ENCODE assay signal across 15 cellular contexts in genomic region chr1:36170643-36171412, GRCh38. TPM values are rescaled to one million over a fixed set of nuclear protein-coding genes. Genes with fewer than 3 reads are reported as not detected.
DNase-seq lines count a peak whose midpoint lies in the region; ATAC-seq and TF ChIP-seq lines count a peak whose summit lies in the region.
"Had no signal": no experiment of that assay in that cellular context is flagged by ENCODE, and none has a peak within 500 bp of the region (broad histone marks: within the 10 kb centered on the region; RNA-seq: fewer than 3 reads in every experiment).

No MANE protein-coding gene starts in this region.

- peak overlapping the region; percentile 3 for H3K9ac ChIP-seq in adipocyte (ENCODE audit: low read length)

- TF ChIP-seq POLR2A in right lobe of liver (IDR thresholded peaks at IDR 0.05), result no peak

- H3K9me3 ChIP-seq in adipocyte (ENCODE audit: control insufficient read depth, low read length) (no peaks in the 10 kb centered on the region), left ventricle myocardium inferior (replicated peaks) (no peaks in the 10 kb centered on the region), right lobe of liver (no peaks in the 10 kb centered on the region)

- H3K27me3 Mint-ChIP-seq in T-helper 1 cell treated with Interleukin-12 subunit alpha and Interleukin-12 subunit beta and Interleukin-4 antibody, amounts not matched to agents 30 μg/mL and 1 μg/mL, for 36 hours (ENCODE audit: low read depth), result no peaks in the 10 kb centered on the region
- no peaks in the 10 kb centered on the region for H3K27me3 Mint-ChIP-seq in Calu3 (ENCODE audit: unreplicated experiment)

- H3K27me3 ChIP-seq in adipocyte (replicated peaks; ENCODE audit: control insufficient read depth, insufficient read depth, low read length) (no peaks in the 10 kb centered on the region), left ventricle myocardium inferior (ENCODE audit: low read depth) (no peaks in the 10 kb centered on the region), right lobe of liver (no peaks in the 10 kb centered on the region)

- H3K4me1 Mint-ChIP-seq in T-helper 1 cell treated with Interleukin-12 subunit alpha and Interleukin-12 subunit beta and Interleukin-4 antibody, amounts not matched to agents 30 μg/mL and 1 μg/mL, for 36 hours (ENCODE audit: low read depth), result peaks cover 16% of the 10 kb centered on the region
- H3K4me1 Mint-ChIP-seq in stimulated activated effector memory CD8-positive, alpha-beta T cell treated with anti-CD3 and anti-CD28 coated beads, Interleukin-12 subunit alpha, Interleukin-12 subunit beta, amount 100 ng/mL, for 72 hours, result peaks cover 30% of the 10 kb centered on the region
- peaks cover 7% of the 10 kb centered on the region for H3K4me1 Mint-ChIP-seq in Calu3 (ENCODE audit: low read depth, unreplicated experiment)

- H3K9me3 Mint-ChIP-seq in T-helper 1 cell treated with Interleukin-12 subunit alpha and Interleukin-12 subunit beta and Interleukin-4 antibody, amounts not matched to agents 30 μg/mL and 1 μg/mL, for 36 hours, result no peaks in the 10 kb centered on the region
- no peaks in the 10 kb centered on the region for H3K9me3 Mint-ChIP-seq in stimulated activated effector memory CD8-positive, alpha-beta T cell treated with anti-CD3 and anti-CD28 coated beads, Interleukin-12 subunit alpha, Interleukin-12 subunit beta, amount 100 ng/mL, for 72 hours
- no peaks in the 10 kb centered on the region for H3K9me3 Mint-ChIP-seq in Calu3 (ENCODE audit: low read depth, unreplicated experiment)

- peaks cover 44% of the 10 kb centered on the region for H3K36me3 Mint-ChIP-seq in T-helper 1 cell treated with Interleukin-12 subunit alpha and Interleukin-12 subunit beta and Interleukin-4 antibody, amounts not matched to agents 30 μg/mL and 1 μg/mL, for 36 hours (ENCODE audit: low read depth)
- peaks cover 91% of the 10 kb centered on the region for H3K36me3 Mint-ChIP-seq in stimulated activated effector memory CD8-positive, alpha-beta T cell treated with anti-CD3 and anti-CD28 coated beads, Interleukin-12 subunit alpha, Interleukin-12 subunit beta, amount 100 ng/mL, for 72 hours
- peaks cover 26% of the 10 kb centered on the region for H3K36me3 Mint-ChIP-seq in Calu3 (ENCODE audit: insufficient read depth, unreplicated experiment)

- no peak for ATAC-seq in stimulated activated effector memory CD8-positive, alpha-beta T cell treated with anti-CD3 and anti-CD28 coated beads, Interleukin-12 subunit alpha, Interleukin-12 subunit beta, amount 100 ng/mL, for 72 hours
- ATAC-seq in right lobe of liver, result no peak

- no peak for TF ChIP-seq CTCF in left ventricle myocardium inferior (IDR thresholded peaks at IDR 0.05; ENCODE audit: borderline replicate concordance)
- TF ChIP-seq CTCF in Calu3 (IDR thresholded peaks at IDR 0.05; ENCODE audit: unreplicated experiment), result no peak
- no peak for TF ChIP-seq CTCF in right lobe of liver (IDR thresholded peaks at IDR 0.05)

- intact Hi-C loops in left ventricle myocardium inferior (cut with micrococcal nuclease) (no loop called here), Calu3 (cut with micrococcal nuclease; ENCODE audit: unreplicated experiment) (no loop called here), right lobe of liver (cut with DNase I) (no loop called here)

- H3K4me1 ChIP-seq in adipocyte (ENCODE audit: control insufficient read depth, insufficient read depth, low read length) (peaks cover 28% of the 10 kb centered on the region), left ventricle myocardium inferior (peaks cover 100% of the 10 kb centered on the region), right lobe of liver (no peaks in the 10 kb centered on the region)

- CTCF ChIA-PET in Calu3 (lab: Charles Lee), result no interaction called here

- no peak overlapping the region for H3K4me3 Mint-ChIP-seq in T-helper 1 cell treated with Interleukin-12 subunit alpha and Interleukin-12 subunit beta and Interleukin-4 antibody, amounts not matched to agents 30 μg/mL and 1 μg/mL, for 36 hours
- no peak overlapping the region for H3K4me3 Mint-ChIP-seq in stimulated activated effector memory CD8-positive, alpha-beta T cell treated with anti-CD3 and anti-CD28 coated beads, Interleukin-12 subunit alpha, Interleukin-12 subunit beta, amount 100 ng/mL, for 72 hours
- H3K4me3 Mint-ChIP-seq in Calu3 (ENCODE audit: low read depth, unreplicated experiment), result no peak overlapping the region

- H3K27ac ChIP-seq in left ventricle myocardium inferior (replicated peaks) (peak overlapping the region; percentile 100), right lobe of liver (no peak overlapping the region)

- DNase-seq in T-helper 1 cell (no peak), adipocyte (ENCODE audit: low read depth) (no peak), left ventricle myocardium inferior (no peak), Calu3 (no peak), right lobe of liver (no peak), amniotic stem cell (lab: John Stamatoyannopoulos, UW) (no peak)
- no peak for DNase-seq in stimulated activated effector memory CD8-positive, alpha-beta T cell treated with anti-CD3 and anti-CD28 coated beads, Interleukin-12 subunit alpha, Interleukin-12 subunit beta, amount 100 ng/mL, for 72 hours (ENCODE audit: low spot score in 2 of 2)
- DNase-seq: 8988T; anterior cingulate cortex; effector CD8-positive, alpha-beta T cell; kidney; NCI-H2107; retina; stimulated activated CD4-positive, alpha-beta T cell treated with anti-CD3 and anti-CD28 coated beads, Interleukin-4, amount 100 ng/mL, for 1 hour had no signal

- 86% methylated on average over 3 of the region's 12 CpGs for WGBS in right lobe of liver (ENCODE audit: insufficient coverage, low coverage, low lambda C conversion rate, missing lambda C conversion rate)

- H3K4me3 ChIP-seq in adipocyte (ENCODE audit: low read length) (no peak overlapping the region), left ventricle myocardium inferior (peak overlapping the region; percentile 10), right lobe of liver (no peak overlapping the region)

- H3K36me3 ChIP-seq in adipocyte (ENCODE audit: control insufficient read depth, insufficient read depth, low read length, severe bottlenecking) (peaks cover 66% of the 10 kb centered on the region), left ventricle myocardium inferior (peaks cover 58% of the 10 kb centered on the region), right lobe of liver (peaks cover 10 to 34% (median 11%) of the 10 kb centered on the region in 4 donors)

- H3K27ac Mint-ChIP-seq in T-helper 1 cell treated with Interleukin-12 subunit alpha and Interleukin-12 subunit beta and Interleukin-4 antibody, amounts not matched to agents 30 μg/mL and 1 μg/mL, for 36 hours, result peak overlapping the region; percentile 59
- peak overlapping the region; percentile 86 for H3K27ac Mint-ChIP-seq in stimulated activated effector memory CD8-positive, alpha-beta T cell treated with anti-CD3 and anti-CD28 coated beads, Interleukin-12 subunit alpha, Interleukin-12 subunit beta, amount 100 ng/mL, for 72 hours
- no peak overlapping the region for H3K27ac Mint-ChIP-seq in Calu3 (ENCODE audit: unreplicated experiment)

- no TSS peak for BruUV-seq in Calu3 (replicated peaks; lab: Mats Ljungman, UMichigan)

RNA-seq across cellular contexts. Expression of gene MAP7D1, which starts 14.9 kb away (rescaled TPM):
- total RNA-seq in left ventricle myocardium inferior (363 TPM), Calu3 (2022) (96.2 and 98.3 TPM in 2 replicates), right lobe of liver (10 to 100 TPM; 10.2 to 28.2 (median 15.8) TPM)

RNA-seq across cellular contexts. Expression of gene TRAPPC3, which starts 21.5 kb away (rescaled TPM):
- 54.6 TPM for total RNA-seq in left ventricle myocardium inferior
- 70.3 and 71.5 TPM in 2 replicates for total RNA-seq in Calu3 (2022)
- total RNA-seq in right lobe of liver, result 10 to 100 TPM; 26.0 to 52.4 (median 30.9) TPM

RNA-seq across cellular contexts. Expression of gene COL8A2, which starts 45.8 kb away (rescaled TPM):
- total RNA-seq in left ventricle myocardium inferior, result 1.2 TPM
- 0.07 TPM in 1 of 2 replicates, not detected in the other for total RNA-seq in Calu3 (2022)
- under 1 TPM; 0.18 to 0.74 (median 0.52) TPM for total RNA-seq in right lobe of liver

RNA-seq across cellular contexts. Expression of gene THRAP3, which starts 53.4 kb away (rescaled TPM):
- total RNA-seq in left ventricle myocardium inferior (59.0 TPM), Calu3 (2022) (97.5 and 99.4 TPM in 2 replicates), right lobe of liver (10 to 100 TPM; 33.7 to 53.6 (median 40.7) TPM)
